8 cellular contexts compared by ENCODE assay signal in the genomic region with DNA sequence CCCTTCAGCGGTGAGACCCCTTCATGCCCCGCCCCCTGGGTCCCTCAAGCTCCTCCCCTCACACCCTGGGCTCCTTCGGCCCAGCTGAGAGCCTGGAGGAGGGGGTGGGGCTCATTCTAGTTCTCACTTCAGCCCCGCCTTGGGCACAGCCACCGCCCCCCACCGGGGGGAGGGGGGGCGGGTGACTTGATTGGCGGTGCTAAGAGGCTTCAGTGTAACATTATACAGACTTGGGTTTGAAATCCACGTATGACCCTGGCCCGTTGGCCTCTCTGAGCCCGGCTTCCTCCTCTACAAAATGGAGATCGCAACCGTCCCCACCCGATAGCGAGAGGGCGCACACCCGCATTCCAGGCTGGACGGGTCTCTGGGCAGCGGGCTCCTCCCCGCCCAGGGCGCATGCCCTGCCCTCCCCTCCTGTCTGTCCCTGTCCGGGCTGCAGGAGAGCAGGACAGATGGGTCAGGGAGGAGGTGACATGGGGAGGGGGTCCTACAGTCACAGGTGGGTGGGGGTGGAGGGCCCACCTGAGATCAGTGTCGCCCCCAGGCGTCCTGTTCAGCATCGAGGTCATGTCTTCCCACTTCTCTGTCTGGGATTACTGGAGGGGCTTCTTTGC. TPM values are rescaled to one million over a fixed set of nuclear protein-coding genes. Genes with fewer than 3 reads are reported as not detected.
DNase-seq lines count a peak whose midpoint lies in the region; ATAC-seq and TF ChIP-seq lines count a peak whose summit lies in the region.

No MANE protein-coding gene starts in this region.

- peaks cover 4% of the 10 kb centered on the region; the same call in 1 of the 2 replicates for H3K4me1 ChIP-seq in MM.1S (ENCODE audit: low read length)

- no peaks in the 10 kb centered on the region for H3K9me2 ChIP-seq in MM.1S (replicated peaks; ENCODE audit: insufficient read depth, low read length)

- no peak overlapping the region for H3K27ac ChIP-seq in MM.1S (ENCODE audit: low read length)

- no peaks in the 10 kb centered on the region for H3K79me2 ChIP-seq in MM.1S (ENCODE audit: low read length)

- H3K4me3 ChIP-seq in AG09309 (ENCODE audit: control insufficient read depth, low read depth, low read length) = peak overlapping the region; percentile 43
- H3K4me3 ChIP-seq in skeletal muscle cell (ENCODE audit: low read depth, low read length) = peak overlapping the region; percentile 45
- no peak overlapping the region for H3K4me3 ChIP-seq in MM.1S (ENCODE audit: low read length)

- ATAC-seq in left ventricle myocardium superior = peak; percentile 80
- ATAC-seq in HG02763 (IDR thresholded peaks at IDR 0.05; ENCODE audit: unreplicated experiment) = no peak
- no peak for ATAC-seq in HG03025 (IDR thresholded peaks at IDR 0.05; ENCODE audit: low FRiP score, unreplicated experiment)

- no peak overlapping the region for H3K4me2 ChIP-seq in MM.1S (ENCODE audit: low read depth, low read length)

- no peak overlapping the region for H2AFZ ChIP-seq in MM.1S (ENCODE audit: low read length)

- no peaks in the 10 kb centered on the region for H3F3A ChIP-seq in MM.1S (ENCODE audit: insufficient read depth, low read length)

- H3K9ac ChIP-seq in MM.1S (ENCODE audit: low read length) = no peak overlapping the region

- H3K27me3 ChIP-seq in MM.1S (replicated peaks; ENCODE audit: insufficient read depth, low read length) = peaks cover 67% of the 10 kb centered on the region

- TF ChIP-seq CTCF in AG09309 (IDR thresholded peaks at IDR 0.05; ENCODE audit: control insufficient read depth, insufficient read depth, low read depth, low read length, missing control alignments) = no peak
- no peak for TF ChIP-seq CTCF in MM.1S (IDR thresholded peaks at IDR 0.05; ENCODE audit: low read length)

- H4K20me1 ChIP-seq in MM.1S (ENCODE audit: insufficient read depth, low read length) = no peaks in the 10 kb centered on the region

- DNase-seq in AG09309 (ENCODE audit: low read depth) = no peak
- DNase-seq in NCI-H1092 treated with DMSO at 0.1 percent for 48 hours (lab: John Stamatoyannopoulos, UW) = peak; percentile 15
- peak; percentile 62 to 63 for DNase-seq in activated T-cell treated with anti-CD3 and anti-CD28 coated beads, Interleukin-2, amount 50 U/mL, for 48 hours
- peak; percentile 73 for DNase-seq in left ventricle myocardium superior
- no peak for DNase-seq in skeletal muscle cell (ENCODE audit: low read depth)
- DNase-seq in MM.1S = no peak

- H3K36me3 ChIP-seq in MM.1S (replicated peaks; ENCODE audit: insufficient read depth, low read length) = no peaks in the 10 kb centered on the region

- intact Hi-C loops in left ventricle myocardium superior (cut with micrococcal nuclease) = no loop called here

- H3K9me3 ChIP-seq in MM.1S (replicated peaks; ENCODE audit: insufficient read depth, low read length) = no peaks in the 10 kb centered on the region

RNA-seq across cellular contexts. Expression of a gene that starts 5.1 kb away (rescaled TPM):
- total RNA-seq in left ventricle myocardium superior = 2.1 TPM

RNA-seq across cellular contexts. Expression of a gene that starts 24.8 kb away (rescaled TPM):
- total RNA-seq in left ventricle myocardium superior = 3.7 TPM

RNA-seq across cellular contexts. Expression of a gene that starts 26.8 kb away (rescaled TPM):
- 0.15 TPM for total RNA-seq in left ventricle myocardium superior

RNA-seq across cellular contexts. Expression of a gene that starts 30.8 kb away (rescaled TPM):
- 3,996 TPM for total RNA-seq in left ventricle myocardium superior

RNA-seq across cellular contexts. Expression of a gene that starts 44.6 kb away (rescaled TPM):
- 0.84 TPM for total RNA-seq in left ventricle myocardium superior

Comparison
In these comparisons a context has a peak if more than half of its experiments do, and no peak if none do; other contexts are left out.
1. DNase-seq: peak in NCI-H1092 treated with DMSO at 0.1 percent for 48 hours (single experiment), activated T-cell treated with anti-CD3 and anti-CD28 coated beads, Interleukin-2, amount 50 U/mL, for 48 hours (2 of 2) and left ventricle myocardium superior (single experiment); none in AG09309 (single experiment), skeletal muscle cell (single experiment) and MM.1S (single experiment).